In genomic region chr15:75367406-75367912, GRCh38 we compare ENCODE assay signal across 1 cellular context.
TF ChIP-seq lines count a peak whose summit lies in the region.

No MANE protein-coding gene starts in this region.

TF ChIP-seq in K562, 482 proteins besides CTCF, POLR2A, EP300 and RAD21:
- TF ChIP-seq E2F6 (IDR thresholded peaks at IDR 0.05; ENCODE audit: borderline replicate concordance in 1 of 2, extremely low read depth in 1 of 2, insufficient read depth in 1 of 2, insufficient read length in 1 of 2, low read depth in 1 of 2, low read length in 1 of 2, poor library complexity in 1 of 2, severe bottlenecking in 1 of 2) (peak in 1 of 2 experiments; percentile 21), HBP1 (CRISPR knock-in tag; IDR thresholded peaks at IDR 0.05) (no peak), KLF16 (IDR thresholded peaks at IDR 0.05) (no peak), HDGF (IDR thresholded peaks at IDR 0.05) (peak; percentile 73; the same call in 1 of the 2 replicates), L3MBTL2 (IDR thresholded peaks at IDR 0.05) (peak; percentile 71), ETV6 (IDR thresholded peaks at IDR 0.05; ENCODE audit: borderline replicate concordance in 1 of 2, low read depth in 2 of 2, low read length in 1 of 2) (no peak), ETV6 (CRISPR knock-in tag; IDR thresholded peaks at IDR 0.05; ENCODE audit: borderline replicate concordance) (no peak), IRF1 (CRISPR knock-in tag; IDR thresholded peaks at IDR 0.05; ENCODE audit: borderline replicate concordance) (0 out of 2 replicates have a peak, but pooled peaks have one; percentile 47), ILK (tag; IDR thresholded peaks at IDR 0.05; ENCODE audit: borderline replicate concordance, low read depth) (no peak), MAX (CRISPR knock-in tag; IDR thresholded peaks at IDR 0.05) (no peak), ZNF766 (CRISPR knock-in tag; conservative IDR thresholded peaks at IDR 0.05) (no peak), GTF2F1 (IDR thresholded peaks at IDR 0.05; ENCODE audit: low read depth, low read length) (no peak), CTCFL (IDR thresholded peaks at IDR 0.05; ENCODE audit: borderline replicate concordance, insufficient read depth, low read depth, low read length, poor library complexity, severe bottlenecking) (no peak), HSF4 (CRISPR knock-in tag; IDR thresholded peaks at IDR 0.05; ENCODE audit: borderline replicate concordance) (no peak), NBN (IDR thresholded peaks at IDR 0.05; ENCODE audit: low read depth) (no peak), TSHZ1 (CRISPR knock-in tag; IDR thresholded peaks at IDR 0.05) (no peak), CCAR2 (IDR thresholded peaks at IDR 0.05; ENCODE audit: low read depth, low read length) (no peak), ZNF354B (CRISPR knock-in tag; IDR thresholded peaks at IDR 0.05) (no peak)
